7 cellular contexts compared by ENCODE assay signal in genomic region chr4:55745014-55745413, GRCh38.
"Had no signal": no experiment of that assay in that cellular context is flagged by ENCODE, and none has a peak within 500 bp of the region (broad histone marks: within the 10 kb centered on the region; RNA-seq: fewer than 3 reads in every experiment).

No MANE protein-coding gene starts in this region.

- H3K27ac ChIP-seq: HL-60, KMS-11 had no signal

- H3K4me3 ChIP-seq: K562 had no signal

- ATAC-seq: HepG2, K562 had no signal

- DNase-seq: IMR-90, KBM-7, KG1 had no signal
